ENCODE assay signal across 25 cellular contexts in the genomic region with DNA sequence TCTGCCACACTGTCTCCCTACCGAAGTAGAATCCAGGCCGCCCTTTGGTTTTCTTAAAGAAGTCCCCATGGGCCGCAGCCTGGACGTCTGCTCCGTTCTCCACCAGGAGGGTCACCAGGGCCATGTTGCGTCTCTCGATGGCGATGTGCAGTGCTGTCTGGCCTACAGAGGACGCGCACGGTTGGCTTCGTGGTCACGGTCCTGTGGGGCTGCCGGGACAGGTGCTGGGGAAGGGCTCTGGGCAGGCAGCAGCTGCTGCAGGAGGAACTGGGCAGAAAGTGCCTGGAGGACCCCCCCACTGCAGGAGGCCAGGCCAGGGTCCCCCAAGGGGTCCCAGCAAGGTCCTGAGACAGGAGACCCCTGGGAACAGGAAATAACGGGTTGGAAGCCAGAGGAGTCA. TPM values are rescaled to one million over a fixed set of nuclear protein-coding genes. Genes with fewer than 3 reads are reported as not detected.
A peak's percentile ranks its signal among the peaks of the same experiment; 100 is the strongest.
DNase-seq lines count a peak whose midpoint lies in the region; ATAC-seq and TF ChIP-seq lines count a peak whose summit lies in the region.
"Had no signal": no experiment of that assay in that cellular context is flagged by ENCODE, and none has a peak within 500 bp of the region (broad histone marks: within the 10 kb centered on the region; RNA-seq: fewer than 3 reads in every experiment).

No MANE protein-coding gene starts in this region.

- H3K4me2 ChIP-seq in IMR-90 (ENCODE audit: low read depth, low read length): no peak overlapping the region
- no peak overlapping the region for H3K4me2 ChIP-seq in Karpas-422 (ENCODE audit: low read depth, low read length, poor library complexity, severe bottlenecking)

- H2AFZ ChIP-seq in IMR-90 (replicated peaks; ENCODE audit: low read length, poor library complexity) (no peak overlapping the region), Karpas-422 (ENCODE audit: low read length) (no peak overlapping the region)

- dilution Hi-C loops in IMR-90 (cut with HindIII; ENCODE audit: low sequenced_read_pairs, unreplicated experiment): no loop called here

- TF ChIP-seq RAD21 in IMR-90 (IDR thresholded peaks at IDR 0.05; ENCODE audit: low read length): no peak

- in situ Hi-C loops in IMR-90 (cut with MboI; ENCODE audit: low sequenced_read_pairs): no loop called here

- H3K56ac ChIP-seq in IMR-90 (ENCODE audit: extremely low read depth, insufficient read depth, low read length): no peak overlapping the region

- H3K23ac ChIP-seq in IMR-90 (ENCODE audit: low read depth, low read length): no peak overlapping the region

- H3K18ac ChIP-seq in IMR-90 (ENCODE audit: low read depth, low read length): no peak overlapping the region

- ATAC-seq in IMR-90 (ENCODE audit: low read depth): no peak
- ATAC-seq: HCT116 had no signal

- peaks cover 2% of the 10 kb centered on the region for H3K36me3 Mint-ChIP-seq in T-helper 1 cell treated with Interleukin-12 subunit alpha and Interleukin-12 subunit beta and Interleukin-4 antibody, amounts not matched to agents 30 μg/mL and 1 μg/mL, for 36 hours (ENCODE audit: low read depth)
- H3K36me3 Mint-ChIP-seq in endodermal cell (ENCODE audit: low read depth): peaks cover 32% of the 10 kb centered on the region
- peaks cover 19% of the 10 kb centered on the region for H3K36me3 Mint-ChIP-seq in osteocyte (ENCODE audit: unreplicated experiment)
- peaks cover 11% of the 10 kb centered on the region for H3K36me3 Mint-ChIP-seq in chondrocyte (ENCODE audit: low read depth)

- H3K79me2 ChIP-seq in Karpas-422 (ENCODE audit: low read length): no peaks in the 10 kb centered on the region

- H3K4ac ChIP-seq in IMR-90 (ENCODE audit: low read depth, low read length): no peak overlapping the region

- H3K4me3 ChIP-seq in IMR-90 (ENCODE audit: insufficient read depth, low read depth, low read length) (no peak overlapping the region), endodermal cell (ENCODE audit: low read length) (no peak overlapping the region), Karpas-422 (ENCODE audit: low read length) (no peak overlapping the region)

- peaks cover 9% of the 10 kb centered on the region; the same call in 1 of the 2 replicates for H3K36me3 ChIP-seq in IMR-90 (ENCODE audit: control insufficient read depth, insufficient read depth, low read length)
- H3K36me3 ChIP-seq in endodermal cell (ENCODE audit: control insufficient read depth, insufficient read depth, low read length): peaks cover 12% of the 10 kb centered on the region
- H3K36me3 ChIP-seq in Karpas-422 (ENCODE audit: insufficient read depth, low read length): no peaks in the 10 kb centered on the region
- H3K36me3 ChIP-seq: BE2C had no signal

- H3K79me1 ChIP-seq in IMR-90 (ENCODE audit: low read depth in 1 of 2, low read length in 2 of 2): no peaks in the 10 kb centered on the region

- no peak overlapping the region for H3K14ac ChIP-seq in IMR-90 (replicated peaks; ENCODE audit: low read depth, low read length)

- H2BK120ac ChIP-seq in IMR-90 (ENCODE audit: low read depth, low read length): no peak overlapping the region

- no peaks in the 10 kb centered on the region for H3K9me2 ChIP-seq in Karpas-422 (replicated peaks; ENCODE audit: insufficient read depth, low read length)

- no peak overlapping the region for H2BK15ac ChIP-seq in IMR-90 (ENCODE audit: low read depth, low read length)

- TF ChIP-seq CTCF in IMR-90 (conservative IDR thresholded peaks at IDR 0.05; ENCODE audit: low read depth, low read length) (no peak), endodermal cell (conservative IDR thresholded peaks at IDR 0.05) (no peak), osteocyte (IDR thresholded peaks at IDR 0.05) (no peak), chondrocyte (IDR thresholded peaks at IDR 0.05) (no peak)

- intact Hi-C loops in IMR-90 (cut with micrococcal nuclease): no loop called here

- 90% methylated on average over 7 of the region's 15 CpGs; no CpG with 5 or more reads in 1 of the 2 experiments for WGBS in IMR-90 (ENCODE audit: extremely low coverage in 2 of 2, insufficient read length in 1 of 2), 2 experiments
- WGBS in endodermal cell (ENCODE audit: insufficient coverage in 1 of 2, insufficient read length in 1 of 2), 2 experiments: 96 to 97% methylated on average over 15 of the region's 15 CpGs

- H2BK5ac ChIP-seq in IMR-90 (ENCODE audit: low read depth, low read length, poor library complexity, severe bottlenecking): no peak overlapping the region

- no peak overlapping the region for H3K4me3 Mint-ChIP-seq in T-helper 1 cell treated with Interleukin-12 subunit alpha and Interleukin-12 subunit beta and Interleukin-4 antibody, amounts not matched to agents 30 μg/mL and 1 μg/mL, for 36 hours
- H3K4me3 Mint-ChIP-seq in endodermal cell (no peak overlapping the region), osteocyte (ENCODE audit: unreplicated experiment) (no peak overlapping the region), chondrocyte (ENCODE audit: unreplicated experiment) (no peak overlapping the region)
- H3K4me3 Mint-ChIP-seq: CD4-positive, CD25-positive, alpha-beta regulatory T cell had no signal

- peak overlapping the region; percentile 31 for H3K27ac Mint-ChIP-seq in T-helper 1 cell treated with Interleukin-12 subunit alpha and Interleukin-12 subunit beta and Interleukin-4 antibody, amounts not matched to agents 30 μg/mL and 1 μg/mL, for 36 hours
- no peak overlapping the region for H3K27ac Mint-ChIP-seq in endodermal cell
- H3K27ac Mint-ChIP-seq in osteocyte (ENCODE audit: unreplicated experiment): peak overlapping the region; percentile 14
- no peak overlapping the region for H3K27ac Mint-ChIP-seq in chondrocyte (ENCODE audit: unreplicated experiment)
- H3K27ac Mint-ChIP-seq: CD4-positive, CD25-positive, alpha-beta regulatory T cell had no signal

- no peak overlapping the region for H2AK5ac ChIP-seq in IMR-90 (ENCODE audit: low read depth, low read length)

- no peak for TF ChIP-seq POLR2A in IMR-90 (IDR thresholded peaks at IDR 0.05; ENCODE audit: low read depth, low read length)

- H3K27me3 Mint-ChIP-seq in T-helper 1 cell treated with Interleukin-12 subunit alpha and Interleukin-12 subunit beta and Interleukin-4 antibody, amounts not matched to agents 30 μg/mL and 1 μg/mL, for 36 hours (ENCODE audit: low read depth): no peaks in the 10 kb centered on the region
- H3K27me3 Mint-ChIP-seq in endodermal cell (ENCODE audit: insufficient read depth): no peaks in the 10 kb centered on the region
- H3K27me3 Mint-ChIP-seq in osteocyte (ENCODE audit: unreplicated experiment): no peaks in the 10 kb centered on the region
- H3K27me3 Mint-ChIP-seq in chondrocyte (ENCODE audit: low read depth): no peaks in the 10 kb centered on the region
- H3K27me3 Mint-ChIP-seq: CD4-positive, CD25-positive, alpha-beta regulatory T cell had no signal

- H2BK20ac ChIP-seq in IMR-90 (ENCODE audit: low read depth, low read length): no peak overlapping the region

- H3K9me3 Mint-ChIP-seq in T-helper 1 cell treated with Interleukin-12 subunit alpha and Interleukin-12 subunit beta and Interleukin-4 antibody, amounts not matched to agents 30 μg/mL and 1 μg/mL, for 36 hours: no peaks in the 10 kb centered on the region
- H3K9me3 Mint-ChIP-seq in endodermal cell (no peaks in the 10 kb centered on the region), osteocyte (ENCODE audit: unreplicated experiment) (no peaks in the 10 kb centered on the region), chondrocyte (ENCODE audit: low read depth) (no peaks in the 10 kb centered on the region)
- H3K9me3 Mint-ChIP-seq: CD4-positive, CD25-positive, alpha-beta regulatory T cell had no signal

- POLR2A ChIA-PET in IMR-90 (lab: Charles Lee; ENCODE audit: unreplicated experiment): no interaction called here

- DNase-seq in T-helper 1 cell (no peak), IMR-90 (no peak), endodermal cell (peak; percentile 45), osteocyte (ENCODE audit: extremely low spot score, unreplicated experiment) (no peak), Karpas-422 (no peak), NCI-H2171 (lab: John Stamatoyannopoulos, UW) (no peak), chondrocyte (ENCODE audit: low spot score) (no peak)
- DNase-seq: ACHN; BE2C; CD4-positive, CD25-positive, alpha-beta regulatory T cell; DMS53; GF-D8; KG1; MM.1S; NCI-H1048; NCI-H1694; NCI-H2029 treated with DMSO at 0.1 percent for 48 hours; NCI-H2227 treated with DMSO at 0.1 percent for 48 hours; NCI-H526 treated with DMSO at 0.1 percent for 48 hours; Right ventricle myocardium superior; RPMI8226 had no signal

- H3K4me1 Mint-ChIP-seq in T-helper 1 cell treated with Interleukin-12 subunit alpha and Interleukin-12 subunit beta and Interleukin-4 antibody, amounts not matched to agents 30 μg/mL and 1 μg/mL, for 36 hours (ENCODE audit: low read depth): no peaks in the 10 kb centered on the region
- H3K4me1 Mint-ChIP-seq in endodermal cell (no peaks in the 10 kb centered on the region), osteocyte (ENCODE audit: unreplicated experiment) (peaks cover 2% of the 10 kb centered on the region), chondrocyte (ENCODE audit: low read depth) (peaks cover 9% of the 10 kb centered on the region)
- H3K4me1 Mint-ChIP-seq: CD4-positive, CD25-positive, alpha-beta regulatory T cell had no signal

- H4K20me1 ChIP-seq in IMR-90 (ENCODE audit: insufficient read depth, low read length): no peaks in the 10 kb centered on the region
- no peaks in the 10 kb centered on the region for H4K20me1 ChIP-seq in Karpas-422 (ENCODE audit: insufficient read depth, low read depth, low read length)

- H3K9ac ChIP-seq in IMR-90 (ENCODE audit: low read depth, low read length) (no peak overlapping the region), endodermal cell (ENCODE audit: extremely low read depth, low read length, poor library complexity, severe bottlenecking) (no peak overlapping the region), Karpas-422 (ENCODE audit: low read length) (no peak overlapping the region)

- H4K91ac ChIP-seq in IMR-90 (ENCODE audit: insufficient read depth, low read depth, low read length): no peak overlapping the region

- H3K27ac ChIP-seq in IMR-90 (ENCODE audit: insufficient read depth, low read length) (no peak overlapping the region), endodermal cell (ENCODE audit: low read depth, low read length) (no peak overlapping the region), Karpas-422 (ENCODE audit: low read length) (no peak overlapping the region)
- H3K27ac ChIP-seq: 22Rv1 had no signal

- CTCF ChIA-PET in IMR-90 (lab: Yijun Ruan, JAX): no interaction called here

- no peaks in the 10 kb centered on the region; the same call in 1 of the 2 replicates for H3K9me1 ChIP-seq in IMR-90 (ENCODE audit: insufficient read depth, low read length)

- H2AK9ac ChIP-seq in IMR-90 (replicated peaks; ENCODE audit: low read depth, low read length, poor library complexity): peak overlapping the region; percentile 61

- H3K27me3 ChIP-seq in IMR-90 (ENCODE audit: control insufficient read depth, insufficient read depth, low read length): no peaks in the 10 kb centered on the region
- no peaks in the 10 kb centered on the region for H3K27me3 ChIP-seq in endodermal cell (ENCODE audit: control insufficient read depth, insufficient read depth, low read length, poor library complexity, severe bottlenecking)
- H3K27me3 ChIP-seq in Karpas-422 (ENCODE audit: low read length): no peaks in the 10 kb centered on the region
- H3K27me3 ChIP-seq: BE2C had no signal

- no peak overlapping the region for H4K5ac ChIP-seq in IMR-90 (ENCODE audit: low read depth, low read length)

- H3K4me1 ChIP-seq in IMR-90 (ENCODE audit: control insufficient read depth, insufficient read depth, low read length): peaks cover 2% of the 10 kb centered on the region; the same call in 1 of the 2 replicates
- H3K4me1 ChIP-seq in endodermal cell (ENCODE audit: control insufficient read depth, insufficient read depth, low read length): no peaks in the 10 kb centered on the region
- H3K4me1 ChIP-seq in Karpas-422 (ENCODE audit: low read length): no peaks in the 10 kb centered on the region

- H3K9me3 ChIP-seq in IMR-90 (ENCODE audit: control insufficient read depth, insufficient read depth, low read length) (no peaks in the 10 kb centered on the region), endodermal cell (ENCODE audit: control insufficient read depth, low read length) (no peaks in the 10 kb centered on the region), Karpas-422 (ENCODE audit: low read length) (no peaks in the 10 kb centered on the region)
- H3K9me3 ChIP-seq: BE2C had no signal

- BruUV-seq in IMR-90 (replicated peaks; lab: Mats Ljungman, UMichigan): no TSS peak

- no peak overlapping the region for H4K8ac ChIP-seq in IMR-90 (ENCODE audit: low read depth in 2 of 2, low read length in 2 of 2)

RNA-seq across cellular contexts. Expression of a gene that starts 19.0 kb away (rescaled TPM):
- total RNA-seq in IMR-90 (2012; rRNA removed) (0.28 and 0.54 TPM in 2 replicates), endodermal cell (1 to 10 TPM; 8.0 to 9.2 TPM), osteocyte (4.0 and 4.5 TPM in 2 replicates), chondrocyte (2.2 to 4.8 TPM (median 3.1 TPM) in 3 replicates)
- 1.5 and 1.9 TPM in 2 replicates for polyA plus RNA-seq in IMR-90 (2012; rRNA removed)
- polyA plus RNA-seq in IMR-90 (2012; cell fraction: cytosol; rRNA removed): 0.74 and 0.99 TPM in 2 replicates
- 14.3 and 14.8 TPM in 2 replicates for polyA plus RNA-seq in IMR-90 (2012; cell fraction: nucleus; rRNA removed; ENCODE audit: low replicate concordance)
- polyA plus RNA-seq in endodermal cell (2013, experiment 1 of 2): 5.1 TPM
- 4.4 TPM for polyA plus RNA-seq in endodermal cell (2013, experiment 2 of 2)
- total RNA-seq in Karpas-422 (2014; rRNA removed; shearing (Covaris generic); ENCODE audit: low replicate concordance): 3.3 and 4.3 TPM in 2 replicates

RNA-seq across cellular contexts. Expression of a gene that starts 32.6 kb away (rescaled TPM):
- total RNA-seq in IMR-90 (2012; rRNA removed): under 0.01 and 0.18 TPM in 2 replicates
- polyA plus RNA-seq in IMR-90 (2012; rRNA removed): 0.10 and 0.26 TPM in 2 replicates
- polyA plus RNA-seq in IMR-90 (2012; cell fraction: cytosol; rRNA removed): 0.03 and 0.14 TPM in 2 replicates
- polyA plus RNA-seq in IMR-90 (2012; cell fraction: nucleus; rRNA removed; ENCODE audit: low replicate concordance): 0.59 and 1.5 TPM in 2 replicates
- 10 to 100 TPM in 1 of 2 donors, 1 to 10 TPM in 1; 6.2 to 11.3 TPM for total RNA-seq in endodermal cell
- 3.8 TPM for polyA plus RNA-seq in endodermal cell (2013, experiment 1 of 2)
- polyA plus RNA-seq in endodermal cell (2013, experiment 2 of 2): 3.8 TPM
- total RNA-seq in osteocyte: 0.08 and 0.50 TPM in 2 replicates
- total RNA-seq in Karpas-422 (2014; rRNA removed; shearing (Covaris generic); ENCODE audit: low replicate concordance): 0.87 and 1.4 TPM in 2 replicates
- total RNA-seq in chondrocyte: 0.27 to 0.74 TPM in 2 of 3 replicates, not detected in the other
- total RNA-seq: H4 had no signal

RNA-seq across cellular contexts. Expression of a gene that starts 45.8 kb away (rescaled TPM):
- total RNA-seq in IMR-90 (2012; rRNA removed): 12.8 and 14.3 TPM in 2 replicates
- polyA plus RNA-seq in IMR-90 (2012; rRNA removed): 10.7 and 11.1 TPM in 2 replicates
- 7.5 and 9.2 TPM in 2 replicates for polyA plus RNA-seq in IMR-90 (2012; cell fraction: cytosol; rRNA removed)
- polyA plus RNA-seq in IMR-90 (2012; cell fraction: nucleus; rRNA removed; ENCODE audit: low replicate concordance): 20.4 and 20.5 TPM in 2 replicates
- total RNA-seq in endodermal cell: 10 to 100 TPM; 35.2 to 46.4 TPM
- polyA plus RNA-seq in endodermal cell (2013, experiment 1 of 2): 18.2 TPM
- 18.6 TPM for polyA plus RNA-seq in endodermal cell (2013, experiment 2 of 2)
- total RNA-seq in osteocyte: 8.5 and 9.8 TPM in 2 replicates
- 5.4 and 11.6 TPM in 2 replicates for total RNA-seq in Karpas-422 (2014; rRNA removed; shearing (Covaris generic); ENCODE audit: low replicate concordance)
- total RNA-seq in chondrocyte: 5.6 to 6.1 TPM (median 5.9 TPM) in 3 replicates

RNA-seq across cellular contexts. Expression of a gene that starts 46.3 kb away (rescaled TPM):
- 4.7 and 6.9 TPM in 2 replicates for total RNA-seq in IMR-90 (2012; rRNA removed)
- 4.7 and 5.3 TPM in 2 replicates for polyA plus RNA-seq in IMR-90 (2012; rRNA removed)
- polyA plus RNA-seq in IMR-90 (2012; cell fraction: cytosol; rRNA removed): 3.1 and 5.1 TPM in 2 replicates
- 8.7 and 9.4 TPM in 2 replicates for polyA plus RNA-seq in IMR-90 (2012; cell fraction: nucleus; rRNA removed; ENCODE audit: low replicate concordance)
- total RNA-seq in endodermal cell: 10 to 100 TPM; 17.2 to 18.8 TPM
- polyA plus RNA-seq in endodermal cell (2013, experiment 1 of 2): 16.9 TPM
- 14.1 TPM for polyA plus RNA-seq in endodermal cell (2013, experiment 2 of 2)
- 23.8 and 24.9 TPM in 2 replicates for total RNA-seq in osteocyte
- 21.1 and 27.3 TPM in 2 replicates for total RNA-seq in Karpas-422 (2014; rRNA removed; shearing (Covaris generic); ENCODE audit: low replicate concordance)
- 14.4 to 18.4 TPM (median 17.8 TPM) in 3 replicates for total RNA-seq in chondrocyte

Comparison
In these comparisons a context has a peak if more than half of its experiments do, and no peak if none do; other contexts are left out.
1. H3K27ac Mint-ChIP-seq: peak in T-helper 1 cell treated with Interleukin-12 subunit alpha and Interleukin-12 subunit beta and Interleukin-4 antibody, amounts not matched to agents 30 μg/mL and 1 μg/mL, for 36 hours (single experiment) and osteocyte (single experiment); none in endodermal cell (single experiment) and chondrocyte (single experiment).